ENCODE assay signal across 7 cellular contexts in genomic region chr7:26202019-26202985, GRCh38. TPM values are rescaled to one million over a fixed set of nuclear protein-coding genes. Genes with fewer than 3 reads are reported as not detected.
DNase-seq lines count a peak whose midpoint lies in the region; ATAC-seq and TF ChIP-seq lines count a peak whose summit lies in the region.

No MANE protein-coding gene starts in this region.

- TF ChIP-seq CTCF in GM13977 (IDR thresholded peaks at IDR 0.05; ENCODE audit: extremely low read depth, insufficient read depth, missing control alignments) (no peak), astrocyte of the cerebellum (IDR thresholded peaks at IDR 0.05; ENCODE audit: low read depth, low read length, missing control alignments) (no peak)

- DNase-seq in GM13977 (ENCODE audit: low spot score) (peak; percentile 56), T follicular helper cell (ENCODE audit: low read depth) (peak; percentile 29), astrocyte of the cerebellum (ENCODE audit: low read depth) (no peak), sciatic nerve (ENCODE audit: low spot score) (peak; percentile 85), NOMO-1 treated with dmso at 0.1 percent for 144 hours (lab: John Stamatoyannopoulos, UW; ENCODE audit: unreplicated experiment) (no peak)

- ATAC-seq in HG03175 (IDR thresholded peaks at IDR 0.05; ENCODE audit: unreplicated experiment) (peak; percentile 2), sciatic nerve (no peak)

- H3K4me3 ChIP-seq in astrocyte of the cerebellum (ENCODE audit: low read depth, low read length) (peak overlapping the region; percentile 100), iPS-15b (ENCODE audit: low read depth, low read length) (peak overlapping the region; percentile 87)

- intact Hi-C loops in sciatic nerve (cut with DNase I): no loop called here

- no peaks in the 10 kb centered on the region for H3K9me3 ChIP-seq in iPS-15b (ENCODE audit: control insufficient read depth, insufficient read depth, low read length)

- H3K27me3 ChIP-seq in iPS-15b (ENCODE audit: control insufficient read depth, insufficient read depth, low read length): no peaks in the 10 kb centered on the region

- H3K9ac ChIP-seq in iPS-15b (ENCODE audit: low read depth, low read length): peak overlapping the region; percentile 98

- in situ Hi-C loops in GM13977 (cut with MboI; ENCODE audit: low pct_unique_long_range_greater_than_20kb, low sequenced_read_pairs, unreplicated experiment) (no loop called here), astrocyte of the cerebellum (cut with HindIII; ENCODE audit: low sequenced_read_pairs) (no loop called here)

- H3K36me3 ChIP-seq in iPS-15b (ENCODE audit: control insufficient read depth, insufficient read depth, low read length): peaks cover 13% of the 10 kb centered on the region

- peaks cover 2% of the 10 kb centered on the region for H3K4me1 ChIP-seq in iPS-15b (ENCODE audit: control insufficient read depth, insufficient read depth, low read length)

RNA-seq across cellular contexts. Expression of gene CBX3, which starts 0.8 kb away (rescaled TPM):
- 77.4 TPM for total RNA-seq in sciatic nerve

RNA-seq across cellular contexts. Expression of gene HNRNPA2B1, which starts 1.8 kb away (rescaled TPM):
- total RNA-seq in sciatic nerve: 377 TPM

RNA-seq across cellular contexts. Expression of gene NFE2L3, which starts 50.3 kb away (rescaled TPM):
- 3.8 TPM for total RNA-seq in sciatic nerve

Comparison
In these comparisons a context has a peak if more than half of its experiments do, and no peak if none do; other contexts are left out.
1. DNase-seq: peak in GM13977 (single experiment), T follicular helper cell (single experiment) and sciatic nerve (single experiment); none in astrocyte of the cerebellum (single experiment) and NOMO-1 treated with dmso at 0.1 percent for 144 hours (single experiment).